In the genomic region with DNA sequence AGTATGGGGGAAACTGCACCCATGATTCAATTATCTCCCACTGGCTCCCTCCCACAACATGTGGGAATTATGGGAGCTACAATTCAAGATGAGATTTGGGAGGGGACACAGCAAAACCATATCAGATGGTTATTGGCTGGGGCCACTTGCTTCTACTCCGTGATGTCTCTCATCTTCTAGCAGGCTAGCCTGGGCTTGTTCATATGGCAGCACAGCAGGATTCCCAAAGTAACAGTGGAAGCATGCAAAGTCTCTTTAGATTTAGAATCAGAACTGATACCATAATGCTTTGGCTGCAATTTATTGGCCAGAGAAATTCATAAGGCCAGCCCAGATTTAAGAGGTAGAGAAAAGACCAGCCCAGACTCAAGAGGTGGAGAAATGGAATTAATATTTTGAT, we compare ENCODE assay signal across 23 cellular contexts.
DNase-seq lines count a peak whose midpoint lies in the region; ATAC-seq, FAIRE-seq and TF ChIP-seq lines count a peak whose summit lies in the region.
"Had no signal": no experiment of that assay in that cellular context is flagged by ENCODE, and none has a peak within 500 bp of the region (broad histone marks: within the 10 kb centered on the region; RNA-seq: fewer than 3 reads in every experiment).

No MANE protein-coding gene starts in this region.

- no peak for ATAC-seq in heart left ventricle
- ATAC-seq: HCT116 had no signal

- H3K4me1 ChIP-seq in astrocyte (ENCODE audit: insufficient read depth, low read length) (peaks cover 13% of the 10 kb centered on the region), esophagus muscularis mucosa (no peaks in the 10 kb centered on the region), osteoblast (ENCODE audit: insufficient read depth, low read length) (peaks cover 23% of the 10 kb centered on the region), small intestine (ENCODE audit: control insufficient read depth in 2 of 2, insufficient read depth in 1 of 2, low read depth in 1 of 2, low read length in 1 of 2) (no peaks in the 10 kb centered on the region), heart left ventricle (no peaks in the 10 kb centered on the region)
- H3K4me1 ChIP-seq: BE2C had no signal

- H3K27me3 ChIP-seq in astrocyte (ENCODE audit: insufficient read depth, low read length) (no peaks in the 10 kb centered on the region), bronchial epithelial cell (ENCODE audit: control insufficient read depth, insufficient read depth, low read length) (no peaks in the 10 kb centered on the region), esophagus muscularis mucosa (peaks cover 0 to 8% (median 0%) of the 10 kb centered on the region in 4 donors), osteoblast (ENCODE audit: insufficient read depth, low read length) (no peaks in the 10 kb centered on the region), small intestine (ENCODE audit: control insufficient read depth in 2 of 2, insufficient read depth in 2 of 2, low read length in 2 of 2) (no peaks in the 10 kb centered on the region), heart left ventricle (no peaks in the 10 kb centered on the region)
- H3K27me3 ChIP-seq: BE2C had no signal

- H3K79me2 ChIP-seq in astrocyte (ENCODE audit: insufficient read depth, low read length) = no peaks in the 10 kb centered on the region
- H3K79me2 ChIP-seq in osteoblast (ENCODE audit: insufficient read depth, low read length) = no peaks in the 10 kb centered on the region

- H3K4me3 Mint-ChIP-seq in astrocyte (ENCODE audit: unreplicated experiment) = no peak overlapping the region
- H3K4me3 Mint-ChIP-seq: CD4-positive, CD25-positive, alpha-beta regulatory T cell; CD8-positive, alpha-beta memory T cell; HFFc6 had no signal

- TF ChIP-seq CTCF in astrocyte (IDR thresholded peaks at IDR 0.05; ENCODE audit: insufficient read depth, low read depth, low read length) (no peak), bronchial epithelial cell (IDR thresholded peaks at IDR 0.05; ENCODE audit: insufficient read depth, low read length, severe bottlenecking) (no peak), esophagus muscularis mucosa (IDR thresholded peaks at IDR 0.05) (no peak), osteoblast (IDR thresholded peaks at IDR 0.05; ENCODE audit: extremely low read depth, low read depth, low read length) (no peak), heart left ventricle (IDR thresholded peaks at IDR 0.05) (no peak)

- peaks cover 4% of the 10 kb centered on the region for H3K27me3 Mint-ChIP-seq in astrocyte (ENCODE audit: low read depth, unreplicated experiment)

- H3K9ac ChIP-seq in astrocyte (ENCODE audit: low read length) = no peak overlapping the region
- H3K9ac ChIP-seq: GM23248 had no signal

- no peak overlapping the region for H3K27ac Mint-ChIP-seq in astrocyte (ENCODE audit: unreplicated experiment)
- H3K27ac Mint-ChIP-seq: CD4-positive, CD25-positive, alpha-beta regulatory T cell; CD8-positive, alpha-beta memory T cell; HFFc6 had no signal

- H4K20me1 ChIP-seq in astrocyte (ENCODE audit: insufficient read depth, low read length) (no peaks in the 10 kb centered on the region), osteoblast (ENCODE audit: insufficient read depth, low read length) (no peaks in the 10 kb centered on the region)

- TF ChIP-seq POLR2A in esophagus muscularis mucosa (IDR thresholded peaks at IDR 0.05; ENCODE audit: low read depth) (no peak), heart left ventricle (IDR thresholded peaks at IDR 0.05) (no peak)

- FAIRE-seq in astrocyte (lab: Jason Lieb, UNC) (no peak), bronchial epithelial cell (lab: Jason Lieb, UNC) (no peak), small intestine (lab: Jason Lieb, UNC) (no peak)
- FAIRE-seq: A204.1, D721Med, G401.6, GM12892, GM18507 had no signal

- H2AFZ ChIP-seq in astrocyte (ENCODE audit: low read depth, low read length) = no peak overlapping the region
- H2AFZ ChIP-seq in osteoblast (ENCODE audit: low read length) = no peak overlapping the region
- H2AFZ ChIP-seq: GM23248 had no signal

- H3K36me3 ChIP-seq in astrocyte (ENCODE audit: insufficient read depth, low read length) (no peaks in the 10 kb centered on the region), bronchial epithelial cell (ENCODE audit: control insufficient read depth, insufficient read depth, low read length) (no peaks in the 10 kb centered on the region), esophagus muscularis mucosa (no peaks in the 10 kb centered on the region), osteoblast (ENCODE audit: insufficient read depth, low read length) (no peaks in the 10 kb centered on the region), small intestine (ENCODE audit: control insufficient read depth in 2 of 2, insufficient read depth in 2 of 2, low read length in 2 of 2) (no peaks in the 10 kb centered on the region), heart left ventricle (no peaks in the 10 kb centered on the region)
- H3K36me3 ChIP-seq: BE2C had no signal

- TF ChIP-seq EP300 in esophagus muscularis mucosa (IDR thresholded peaks at IDR 0.05) = no peak

- H3K9me3 ChIP-seq in astrocyte (ENCODE audit: insufficient read depth, low read depth, low read length) (no peaks in the 10 kb centered on the region), esophagus muscularis mucosa (no peaks in the 10 kb centered on the region), osteoblast (ENCODE audit: low read depth, low read length) (no peaks in the 10 kb centered on the region), small intestine (ENCODE audit: control insufficient read depth, low read depth) (no peaks in the 10 kb centered on the region), heart left ventricle (no peaks in the 10 kb centered on the region)
- H3K9me3 ChIP-seq: BE2C had no signal

- H3K36me3 Mint-ChIP-seq in astrocyte (ENCODE audit: low read depth, unreplicated experiment) = no peaks in the 10 kb centered on the region
- H3K36me3 Mint-ChIP-seq: CD8-positive, alpha-beta memory T cell had no signal

- H3K4me2 ChIP-seq in astrocyte (ENCODE audit: low read length) (peak overlapping the region; percentile 54), osteoblast (ENCODE audit: insufficient read depth, low read length) (no peak overlapping the region)

- H3K27ac ChIP-seq in astrocyte (ENCODE audit: low read depth, low read length) (no peak overlapping the region), esophagus muscularis mucosa (replicated peaks in 1 of 4) (no peak overlapping the region), osteoblast (ENCODE audit: low read depth, low read length) (peak overlapping the region; percentile 68), small intestine (ENCODE audit: low read depth in 1 of 2, low read length in 1 of 2) (no peak overlapping the region), heart left ventricle (no peak overlapping the region)
- H3K27ac ChIP-seq: GM23248, HL-60 had no signal

- peaks cover 4% of the 10 kb centered on the region for H3K9me3 Mint-ChIP-seq in astrocyte (ENCODE audit: unreplicated experiment)
- H3K9me3 Mint-ChIP-seq: HFFc6 had no signal

- peaks cover 18% of the 10 kb centered on the region for H3K4me1 Mint-ChIP-seq in astrocyte (ENCODE audit: low read depth, unreplicated experiment)
- H3K4me1 Mint-ChIP-seq: CD4-positive, CD25-positive, alpha-beta regulatory T cell; CD8-positive, alpha-beta memory T cell had no signal

- no peak for DNase-seq in astrocyte (ENCODE audit: low read depth)
- DNase-seq in bronchial epithelial cell (ENCODE audit: low read depth) = peak; percentile 58
- peak; percentile 29 for DNase-seq in esophagus muscularis mucosa (ENCODE audit: extremely low spot score)
- no peak for DNase-seq in osteoblast (ENCODE audit: insufficient read length, low spot score, missing footprints)
- DNase-seq in small intestine = no peak
- no peak for DNase-seq in heart left ventricle
- DNase-seq in NCI-H1105 treated with DMSO at 0.1 percent for 48 hours (lab: John Stamatoyannopoulos, UW) = no peak
- DNase-seq: BE2C; C1 segment of cervical spinal cord; CD4-positive, CD25-positive, alpha-beta regulatory T cell; CD8-positive, alpha-beta memory T cell; COR-L47; H7; HFFc6; IMR-90 had no signal

- intact Hi-C loops in esophagus muscularis mucosa (cut with DNase I) (no loop called here), heart left ventricle (cut with DNase I) (no loop called here)

- H3K4me3 ChIP-seq in astrocyte (ENCODE audit: insufficient read depth, low read depth, low read length) = no peak overlapping the region
- H3K4me3 ChIP-seq in bronchial epithelial cell (ENCODE audit: low read depth, low read length) = no peak overlapping the region
- H3K4me3 ChIP-seq in esophagus muscularis mucosa = no peak overlapping the region
- no peak overlapping the region for H3K4me3 ChIP-seq in osteoblast (ENCODE audit: insufficient read depth, low read length)
- H3K4me3 ChIP-seq in small intestine (ENCODE audit: low read depth in 1 of 2, low read length in 2 of 2) = no peak overlapping the region
- no peak overlapping the region for H3K4me3 ChIP-seq in heart left ventricle
- H3K4me3 ChIP-seq: GM23248 had no signal

- 80% methylated on average over 1 of the region's 1 CpG for WGBS in esophagus muscularis mucosa
- 89 to 95% (median 92%) methylated on average over 1 of the region's 1 CpG for WGBS in small intestine, 3 donors
- 71 to 80% (median 77%) methylated on average over 1 of the region's 1 CpG for WGBS in heart left ventricle, 4 donors

Comparison
In these comparisons a context has a peak if more than half of its experiments do, and no peak if none do; other contexts are left out.
1. DNase-seq: peak in bronchial epithelial cell (single experiment) and esophagus muscularis mucosa (single experiment); none in astrocyte (single experiment), osteoblast (single experiment), small intestine (single experiment), heart left ventricle (0 of 5) and NCI-H1105 treated with DMSO at 0.1 percent for 48 hours (single experiment).